25 cellular contexts compared by ENCODE assay signal in genomic region chr3:180981912-180982311, GRCh38. TPM values are rescaled to one million over a fixed set of nuclear protein-coding genes. Genes with fewer than 3 reads are reported as not detected.
A peak's percentile ranks its signal among the peaks of the same experiment; 100 is the strongest.
DNase-seq lines count a peak whose midpoint lies in the region; ATAC-seq and TF ChIP-seq lines count a peak whose summit lies in the region.
"Had no signal": no experiment of that assay in that cellular context is flagged by ENCODE, and none has a peak within 500 bp of the region (broad histone marks: within the 10 kb centered on the region; RNA-seq: fewer than 3 reads in every experiment).

No MANE protein-coding gene starts in this region.

- in situ Hi-C loops in HAP-1 (cut with MboI; ENCODE audit: low sequenced_read_pairs) = loop anchor here (10.0 kb wide), 1 partner anchor 193 kb away; no protein-coding TSS in a partner anchor

- intact Hi-C loops in activated CD4-positive, alpha-beta memory T cell treated with anti-CD3 and anti-CD28 coated beads for 36 hours (cut with micrococcal nuclease) = no loop called here
- intact Hi-C loops in activated B cell treated with CpG ODN at 0.5 μM for 24 hours (cut with micrococcal nuclease) (no loop called here), OCI-LY7 (cut with micrococcal nuclease; ENCODE audit: unreplicated experiment) (no loop called here)
- intact Hi-C loops in activated CD4-positive, alpha-beta T cell treated with anti-CD3 and anti-CD28 coated beads for 36 hours (cut with DNase I, micrococcal nuclease) = loop anchor here in 1 of 2 experiments (10.0 kb wide), 1 partner anchor 377 kb away; the partner anchor contains the start of gene TTC14

- H2AFZ ChIP-seq in OCI-LY7 (ENCODE audit: low read length) = no peak overlapping the region

- TF ChIP-seq CTCF in 22Rv1 (IDR thresholded peaks at IDR 0.05) (no peak), activated B cell treated with CpG ODN at 0.5 μM for 24 hours (IDR thresholded peaks at IDR 0.05) (no peak), nephron (IDR thresholded peaks at IDR 0.05; ENCODE audit: unreplicated experiment in 3 of 3) (no peak), OCI-LY7 (conservative IDR thresholded peaks at IDR 0.05; ENCODE audit: low read length) (no peak)

- no peak overlapping the region for H3K4me3 Mint-ChIP-seq in activated CD4-positive, alpha-beta memory T cell treated with anti-CD3 and anti-CD28 coated beads for 36 hours
- no peak overlapping the region for H3K4me3 Mint-ChIP-seq in activated CD4-positive, alpha-beta memory T cell treated with anti-CD3 and anti-CD28 coated beads, Interleukin-2, amount 10 ng/mL, durations not matched to agents 7 days and 5 days
- H3K4me3 Mint-ChIP-seq in activated B cell treated with CpG ODN at 0.5 μM for 24 hours = no peak overlapping the region
- no peak overlapping the region for H3K4me3 Mint-ChIP-seq in nephron
- no peak overlapping the region for H3K4me3 Mint-ChIP-seq in activated CD4-positive, alpha-beta T cell treated with anti-CD3 and anti-CD28 coated beads for 36 hours
- H3K4me3 Mint-ChIP-seq: CD4-positive, alpha-beta memory T cell; central memory CD8-positive, alpha-beta T cell; naive B cell had no signal

- DNase-seq in activated CD4-positive, alpha-beta memory T cell treated with anti-CD3 and anti-CD28 coated beads for 36 hours = no peak
- no peak for DNase-seq in activated CD4-positive, alpha-beta memory T cell treated with anti-CD3 and anti-CD28 coated beads, Interleukin-2, amount 10 ng/mL, durations not matched to agents 7 days and 5 days
- DNase-seq in activated B cell treated with CpG ODN at 0.5 μM for 24 hours = no peak
- no peak for DNase-seq in activated CD4-positive, alpha-beta T cell treated with anti-CD3 and anti-CD28 coated beads for 36 hours
- DNase-seq in HAP-1 (ENCODE audit: low spot score in 2 of 2) = no peak
- DNase-seq in OCI-LY7 (ENCODE audit: low spot score) = no peak
- DNase-seq: 8988T; activated CD4-positive, alpha-beta T cell treated with anti-CD3 and anti-CD28 coated beads, Interleukin-2, amount 50 U/mL, for 48 hours; activated naive CD4-positive, alpha-beta T cell treated with Interleukin-2 at 50 U/mL for 16 hours; CD4-positive, alpha-beta memory T cell; dorsolateral prefrontal cortex; mesendoderm; MG63; naive B cell; NCI-H1417 treated with DMSO at 0.1 percent for 48 hours; NCI-H2081 treated with DMSO at 0.1 percent for 48 hours; NCI-H446; OCI-M1; sigmoid colon; T-helper 9 cell; transverse colon; WERI-Rb-1 had no signal

- H3K36me3 Mint-ChIP-seq in activated CD4-positive, alpha-beta memory T cell treated with anti-CD3 and anti-CD28 coated beads for 36 hours = peaks cover 25% of the 10 kb centered on the region
- peaks cover 43% of the 10 kb centered on the region for H3K36me3 Mint-ChIP-seq in activated CD4-positive, alpha-beta memory T cell treated with anti-CD3 and anti-CD28 coated beads, Interleukin-2, amount 10 ng/mL, durations not matched to agents 7 days and 5 days (ENCODE audit: low read depth)
- H3K36me3 Mint-ChIP-seq in activated B cell treated with CpG ODN at 0.5 μM for 24 hours (ENCODE audit: low read depth) (peaks cover 61% of the 10 kb centered on the region), nephron (ENCODE audit: low read depth) (peaks cover 33% of the 10 kb centered on the region)
- H3K36me3 Mint-ChIP-seq in activated CD4-positive, alpha-beta T cell treated with anti-CD3 and anti-CD28 coated beads for 36 hours (ENCODE audit: low read depth) = peaks cover 42% of the 10 kb centered on the region
- H3K36me3 Mint-ChIP-seq: naive B cell had no signal

- no peaks in the 10 kb centered on the region for H3K27me3 Mint-ChIP-seq in activated CD4-positive, alpha-beta memory T cell treated with anti-CD3 and anti-CD28 coated beads for 36 hours
- no peaks in the 10 kb centered on the region for H3K27me3 Mint-ChIP-seq in activated CD4-positive, alpha-beta memory T cell treated with anti-CD3 and anti-CD28 coated beads, Interleukin-2, amount 10 ng/mL, durations not matched to agents 7 days and 5 days
- H3K27me3 Mint-ChIP-seq in activated B cell treated with CpG ODN at 0.5 μM for 24 hours (no peaks in the 10 kb centered on the region), nephron (ENCODE audit: low read depth) (no peaks in the 10 kb centered on the region)
- H3K27me3 Mint-ChIP-seq in activated CD4-positive, alpha-beta T cell treated with anti-CD3 and anti-CD28 coated beads for 36 hours = no peaks in the 10 kb centered on the region
- H3K27me3 Mint-ChIP-seq: CD4-positive, alpha-beta memory T cell; central memory CD8-positive, alpha-beta T cell; naive B cell had no signal

- peak overlapping the region; percentile 30 for H3K27ac Mint-ChIP-seq in activated CD4-positive, alpha-beta memory T cell treated with anti-CD3 and anti-CD28 coated beads for 36 hours
- H3K27ac Mint-ChIP-seq in activated CD4-positive, alpha-beta memory T cell treated with anti-CD3 and anti-CD28 coated beads, Interleukin-2, amount 10 ng/mL, durations not matched to agents 7 days and 5 days = no peak overlapping the region
- peak overlapping the region; percentile 50 for H3K27ac Mint-ChIP-seq in activated B cell treated with CpG ODN at 0.5 μM for 24 hours
- H3K27ac Mint-ChIP-seq in nephron = peak overlapping the region in 2 of 3 experiments; percentile 24 to 92
- no peak overlapping the region for H3K27ac Mint-ChIP-seq in activated CD4-positive, alpha-beta T cell treated with anti-CD3 and anti-CD28 coated beads for 36 hours

- H3K9me3 Mint-ChIP-seq in activated CD4-positive, alpha-beta memory T cell treated with anti-CD3 and anti-CD28 coated beads for 36 hours = no peaks in the 10 kb centered on the region
- H3K9me3 Mint-ChIP-seq in activated CD4-positive, alpha-beta memory T cell treated with anti-CD3 and anti-CD28 coated beads, Interleukin-2, amount 10 ng/mL, durations not matched to agents 7 days and 5 days = no peaks in the 10 kb centered on the region
- H3K9me3 Mint-ChIP-seq in activated B cell treated with CpG ODN at 0.5 μM for 24 hours = no peaks in the 10 kb centered on the region
- H3K9me3 Mint-ChIP-seq in nephron = no peaks in the 10 kb centered on the region
- no peaks in the 10 kb centered on the region for H3K9me3 Mint-ChIP-seq in activated CD4-positive, alpha-beta T cell treated with anti-CD3 and anti-CD28 coated beads for 36 hours (ENCODE audit: low read depth)
- H3K9me3 Mint-ChIP-seq: CD4-positive, alpha-beta memory T cell; central memory CD8-positive, alpha-beta T cell; naive B cell had no signal

- CTCF ChIA-PET in activated CD4-positive, alpha-beta memory T cell treated with anti-CD3 and anti-CD28 coated beads for 36 hours (lab: Charles Lee) = no interaction called here
- CTCF ChIA-PET in activated CD4-positive, alpha-beta memory T cell treated with anti-CD3 and anti-CD28 coated beads, Interleukin-2, amount 10 ng/mL, durations not matched to agents 7 days and 5 days (lab: Charles Lee) = no interaction called here
- CTCF ChIA-PET in activated B cell treated with CpG ODN at 0.5 μM for 24 hours (lab: Charles Lee) (no interaction called here), OCI-LY7 (lab: Charles Lee; ENCODE audit: unreplicated experiment) (no interaction called here)
- CTCF ChIA-PET in activated CD4-positive, alpha-beta T cell treated with anti-CD3 and anti-CD28 coated beads for 36 hours (lab: Charles Lee) = interaction anchor here (1.0 kb wide), 1 partner anchor 21 kb away, joined by 4 read pairs; no protein-coding TSS in a partner anchor

- POLR2A ChIA-PET in activated CD4-positive, alpha-beta memory T cell treated with anti-CD3 and anti-CD28 coated beads for 36 hours (lab: Charles Lee) = interaction anchor here (1.0 kb wide), 1 partner anchor 69 kb away, joined by 3 read pairs; no protein-coding TSS in a partner anchor
- POLR2A ChIA-PET in activated CD4-positive, alpha-beta memory T cell treated with anti-CD3 and anti-CD28 coated beads, Interleukin-2, amount 10 ng/mL, durations not matched to agents 7 days and 5 days (lab: Charles Lee) = no interaction called here
- POLR2A ChIA-PET in activated B cell treated with CpG ODN at 0.5 μM for 24 hours (lab: Charles Lee) (no interaction called here), OCI-LY7 (lab: Charles Lee) (interaction anchor here (0.6 to 2.1 kb wide), 4 partner anchors 8 to 48 kb away, joined by 3 to 8 read pairs (median 5); no protein-coding TSS in a partner anchor)
- POLR2A ChIA-PET in activated CD4-positive, alpha-beta T cell treated with anti-CD3 and anti-CD28 coated beads for 36 hours (lab: Charles Lee) = no interaction called here

- peaks cover 47% of the 10 kb centered on the region for H3K36me3 ChIP-seq in HAP-1 (replicated peaks)
- H3K36me3 ChIP-seq in OCI-LY7 (ENCODE audit: insufficient read depth, low read length) = peaks cover 87% of the 10 kb centered on the region

- H3K9me3 ChIP-seq in HAP-1 (no peaks in the 10 kb centered on the region), OCI-LY7 (ENCODE audit: low read length) (no peaks in the 10 kb centered on the region)
- H3K9me3 ChIP-seq: MG63, sigmoid colon, transverse colon had no signal

- no peak for ATAC-seq in activated B cell treated with CpG ODN at 0.5 μM for 24 hours (ENCODE audit: low read depth)
- ATAC-seq in activated CD4-positive, alpha-beta T cell treated with anti-CD3 and anti-CD28 coated beads for 36 hours = no peak

- no TSS peak for BruUV-seq in OCI-LY7 (replicated peaks; lab: Mats Ljungman, UMichigan)

- peaks cover 10% of the 10 kb centered on the region for H3K4me1 Mint-ChIP-seq in activated CD4-positive, alpha-beta memory T cell treated with anti-CD3 and anti-CD28 coated beads for 36 hours (ENCODE audit: low read depth)
- H3K4me1 Mint-ChIP-seq in activated CD4-positive, alpha-beta memory T cell treated with anti-CD3 and anti-CD28 coated beads, Interleukin-2, amount 10 ng/mL, durations not matched to agents 7 days and 5 days = peaks cover 2% of the 10 kb centered on the region
- H3K4me1 Mint-ChIP-seq in activated B cell treated with CpG ODN at 0.5 μM for 24 hours = no peaks in the 10 kb centered on the region
- no peaks in the 10 kb centered on the region for H3K4me1 Mint-ChIP-seq in nephron
- peaks cover 6% of the 10 kb centered on the region for H3K4me1 Mint-ChIP-seq in activated CD4-positive, alpha-beta T cell treated with anti-CD3 and anti-CD28 coated beads for 36 hours
- H3K4me1 Mint-ChIP-seq: central memory CD8-positive, alpha-beta T cell; naive B cell had no signal

- no peaks in the 10 kb centered on the region for H4K20me1 ChIP-seq in OCI-LY7 (ENCODE audit: insufficient read depth, low read length)

- H3K4me3 ChIP-seq in HAP-1 = no peak overlapping the region
- no peak overlapping the region for H3K4me3 ChIP-seq in OCI-LY7 (ENCODE audit: low read depth, low read length, poor library complexity, severe bottlenecking)
- H3K4me3 ChIP-seq: dorsolateral prefrontal cortex, MG63, sigmoid colon, transverse colon had no signal

- H3K27me3 ChIP-seq in HAP-1 (ENCODE audit: low read depth) = no peaks in the 10 kb centered on the region
- H3K27me3 ChIP-seq: dorsolateral prefrontal cortex, MG63, sigmoid colon, transverse colon had no signal

- no peaks in the 10 kb centered on the region for H3K79me2 ChIP-seq in OCI-LY7 (ENCODE audit: insufficient read depth, low read depth, low read length)

- no peaks in the 10 kb centered on the region for H3K9me2 ChIP-seq in OCI-LY7 (ENCODE audit: insufficient read depth, low read length)

- H3K4me1 ChIP-seq in HAP-1 (no peaks in the 10 kb centered on the region; the same call in 1 of the 2 replicates), OCI-LY7 (ENCODE audit: insufficient read depth, low read length, poor library complexity, severe bottlenecking) (no peaks in the 10 kb centered on the region)

- H3K4me2 ChIP-seq in OCI-LY7 (ENCODE audit: low read length) = no peak overlapping the region

- H3K27ac ChIP-seq in 22Rv1 = 0 out of 2 replicates have a peak overlapping the region, but pooled peaks have one; percentile 24
- H3K27ac ChIP-seq in OCI-LY7 (ENCODE audit: low read depth, low read length, poor library complexity, severe bottlenecking) = no peak overlapping the region
- H3K27ac ChIP-seq: transverse colon, WERI-Rb-1 had no signal

RNA-seq across cellular contexts. Expression of gene DNAJC19, which starts 7.6 kb away (rescaled TPM):
- total RNA-seq in activated CD4-positive, alpha-beta memory T cell treated with anti-CD3 and anti-CD28 coated beads for 36 hours = 10 to 100 TPM; 68.6 to 75.0 TPM
- total RNA-seq in activated CD4-positive, alpha-beta memory T cell treated with anti-CD3 and anti-CD28 coated beads, Interleukin-2, amount 10 ng/mL, durations not matched to agents 7 days and 5 days = 10 to 100 TPM; 40.3 to 44.7 TPM
- total RNA-seq in activated B cell treated with CpG ODN at 0.5 μM for 24 hours (40.3 and 53.1 TPM in 2 replicates), OCI-LY7 (2022) (59.7 and 64.3 TPM in 2 replicates)
- total RNA-seq in activated CD4-positive, alpha-beta T cell treated with anti-CD3 and anti-CD28 coated beads for 36 hours = 10 to 100 TPM; 55.0 to 80.7 TPM
- 29.8 and 58.6 TPM in 2 replicates for total RNA-seq in OCI-LY7 (2014; rRNA removed; shearing (Covaris generic))

Comparison
In these comparisons a context has a peak if more than half of its experiments do, and no peak if none do; other contexts are left out.
1. H3K27ac Mint-ChIP-seq: peak in activated CD4-positive, alpha-beta memory T cell treated with anti-CD3 and anti-CD28 coated beads for 36 hours (single experiment), activated B cell treated with CpG ODN at 0.5 μM for 24 hours (single experiment) and nephron (2 of 3); none in activated CD4-positive, alpha-beta memory T cell treated with anti-CD3 and anti-CD28 coated beads, Interleukin-2, amount 10 ng/mL, durations not matched to agents 7 days and 5 days (single experiment) and activated CD4-positive, alpha-beta T cell treated with anti-CD3 and anti-CD28 coated beads for 36 hours (single experiment).
2. POLR2A ChIA-PET loops: an anchor here in activated CD4-positive, alpha-beta memory T cell treated with anti-CD3 and anti-CD28 coated beads for 36 hours (1.0 kb wide) and OCI-LY7 (0.6 to 2.1 kb wide); none called in activated CD4-positive, alpha-beta memory T cell treated with anti-CD3 and anti-CD28 coated beads, Interleukin-2, amount 10 ng/mL, durations not matched to agents 7 days and 5 days, activated B cell treated with CpG ODN at 0.5 μM for 24 hours and activated CD4-positive, alpha-beta T cell treated with anti-CD3 and anti-CD28 coated beads for 36 hours.